In the genomic region with DNA sequence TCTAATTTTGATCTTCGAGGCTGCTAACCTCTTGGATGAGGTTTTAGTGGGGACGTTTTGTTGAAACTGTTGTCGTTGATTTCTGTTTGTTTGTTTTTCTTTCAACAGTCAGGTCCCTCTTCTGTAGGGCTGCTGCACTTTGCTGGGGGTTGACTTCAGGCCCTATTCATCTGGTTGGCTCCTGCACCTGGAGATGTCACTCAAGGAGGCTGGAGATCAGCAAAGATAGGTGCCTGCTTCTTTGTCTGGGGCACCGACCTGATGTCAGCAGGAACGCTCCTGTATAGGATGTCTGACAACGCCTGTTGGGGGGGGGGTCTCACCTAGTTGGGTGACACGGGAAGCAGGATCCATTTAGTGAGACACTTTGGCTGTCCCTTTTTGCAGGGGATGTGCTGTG, we compare ENCODE assay signal across 7 cellular contexts.
"Had no signal": no experiment of that assay in that cellular context is flagged by ENCODE, and none has a peak within 500 bp of the region (broad histone marks: within the 10 kb centered on the region; RNA-seq: fewer than 3 reads in every experiment).

No MANE protein-coding gene starts in this region.

- H3K27ac ChIP-seq: HL-60 had no signal

- H3K27me3 Mint-ChIP-seq: IgD-negative memory B cell had no signal

- H3K4me3 ChIP-seq: K562 had no signal

- H3K4me3 Mint-ChIP-seq: IgD-negative memory B cell had no signal

- DNase-seq: IMR-90, KBM-7, KG1 had no signal

- ATAC-seq: HepG2, K562 had no signal

- H3K27ac Mint-ChIP-seq: IgD-negative memory B cell had no signal
